ENCODE assay signal across 25 cellular contexts in genomic region chr7:155221547-155221946, GRCh38.
"Had no signal": no experiment of that assay in that cellular context is flagged by ENCODE, and none has a peak within 500 bp of the region (broad histone marks: within the 10 kb centered on the region; RNA-seq: fewer than 3 reads in every experiment).

No MANE protein-coding gene starts in this region.

- H3K9me3 ChIP-seq: heart right ventricle, lower lobe of right lung, neutrophil, ovary, right atrium auricular region, sigmoid colon, spleen, testis, thyroid gland, transverse colon, upper lobe of right lung had no signal

- H2AFZ ChIP-seq: hepatocyte had no signal

- H3K36me3 Mint-ChIP-seq: naive thymus-derived CD8-positive, alpha-beta T cell; stimulated activated effector memory CD8-positive, alpha-beta T cell treated with anti-CD3 and anti-CD28 coated beads, Interleukin-12 subunit alpha, Interleukin-12 subunit beta, amount 100 ng/mL, for 72 hours had no signal

- H3K4me1 ChIP-seq: heart right ventricle, lower lobe of right lung, right atrium auricular region, sigmoid colon, spleen, testis, transverse colon, upper lobe of right lung had no signal

- ATAC-seq: heart right ventricle; left ventricle myocardium superior; lower lobe of right lung; naive thymus-derived CD8-positive, alpha-beta T cell; stimulated activated effector memory CD8-positive, alpha-beta T cell treated with anti-CD3 and anti-CD28 coated beads, Interleukin-12 subunit alpha, Interleukin-12 subunit beta, amount 100 ng/mL, for 72 hours; stimulated activated naive CD8-positive, alpha-beta T cell treated with anti-CD3 and anti-CD28 coated beads, Interleukin-15, amount 100 ng/mL, for 72 hours; upper lobe of right lung had no signal

- H3K27me3 ChIP-seq: hepatocyte, neutrophil, ovary, right atrium auricular region, testis, thyroid gland, upper lobe of right lung had no signal

- H3K79me2 ChIP-seq: hepatocyte had no signal

- H3K9me3 Mint-ChIP-seq: naive thymus-derived CD8-positive, alpha-beta T cell; nephron; neural crest cell; stimulated activated effector memory CD8-positive, alpha-beta T cell treated with anti-CD3 and anti-CD28 coated beads, Interleukin-12 subunit alpha, Interleukin-12 subunit beta, amount 100 ng/mL, for 72 hours; stimulated activated naive CD8-positive, alpha-beta T cell treated with anti-CD3 and anti-CD28 coated beads, Interleukin-15, amount 100 ng/mL, for 72 hours had no signal

- H3K4me3 ChIP-seq: heart right ventricle, hepatocyte, lower lobe of right lung, ovary, right atrium auricular region, sigmoid colon, spleen, testis, thyroid gland, transverse colon, upper lobe of right lung had no signal

- DNase-seq: heart right ventricle; islet precursor cell; left ventricle myocardium superior; lower lobe of right lung; mammary epithelial cell; mesenchymal stem cell; naive thymus-derived CD8-positive, alpha-beta T cell; occipital lobe; ovary; small intestine; stimulated activated CD4-positive, alpha-beta T cell treated with anti-CD3 and anti-CD28 coated beads, Interleukin-4, amount 100 ng/mL, for 24 hours; stimulated activated naive CD4-positive, alpha-beta T cell treated with Interleukin-2 at 50 U/mL for 16 hours; stimulated activated naive CD8-positive, alpha-beta T cell treated with anti-CD3 and anti-CD28 coated beads, Interleukin-15, amount 100 ng/mL, for 72 hours; testis; thyroid gland; transverse colon; upper lobe of right lung had no signal

- H3K27ac Mint-ChIP-seq: stimulated activated naive CD8-positive, alpha-beta T cell treated with anti-CD3 and anti-CD28 coated beads, Interleukin-15, amount 100 ng/mL, for 72 hours had no signal

- H3K27ac ChIP-seq: heart right ventricle, hepatocyte, lower lobe of right lung, neutrophil, ovary, right atrium auricular region, sigmoid colon, spleen, testis, thyroid gland, transverse colon, upper lobe of right lung had no signal

- H3K4me3 Mint-ChIP-seq: naive thymus-derived CD8-positive, alpha-beta T cell; nephron; neural crest cell; stimulated activated effector memory CD8-positive, alpha-beta T cell treated with anti-CD3 and anti-CD28 coated beads, Interleukin-12 subunit alpha, Interleukin-12 subunit beta, amount 100 ng/mL, for 72 hours; stimulated activated naive CD8-positive, alpha-beta T cell treated with anti-CD3 and anti-CD28 coated beads, Interleukin-15, amount 100 ng/mL, for 72 hours had no signal

- H3K36me3 ChIP-seq: heart right ventricle, lower lobe of right lung, neutrophil, ovary, right atrium auricular region, sigmoid colon, spleen, thyroid gland, transverse colon, upper lobe of right lung had no signal

- H3K4me2 ChIP-seq: hepatocyte had no signal
